ENCODE assay signal across 9 cellular contexts in genomic region chr15:69997701-69998273, GRCh38.
DNase-seq lines count a peak whose midpoint lies in the region; ATAC-seq, FAIRE-seq and TF ChIP-seq lines count a peak whose summit lies in the region.
"Had no signal": no experiment of that assay in that cellular context is flagged by ENCODE, and none has a peak within 500 bp of the region (broad histone marks: within the 10 kb centered on the region; RNA-seq: fewer than 3 reads in every experiment).

No MANE protein-coding gene starts in this region.

- H3K27ac ChIP-seq in Karpas-422 (ENCODE audit: low read length) (no peak overlapping the region), kidney (ENCODE audit: low read depth in 2 of 2, low read length in 2 of 2) (no peak overlapping the region), smooth muscle cell (ENCODE audit: low read depth) (no peak overlapping the region)

- H3K9me3 ChIP-seq in Karpas-422 (ENCODE audit: low read length) (peaks cover 9% of the 10 kb centered on the region), adipocyte (ENCODE audit: control insufficient read depth, low read length) (peaks cover 21% of the 10 kb centered on the region), kidney (ENCODE audit: control insufficient read depth in 1 of 2, low read length in 2 of 2) (peaks cover 0 to 4% of the 10 kb centered on the region in 2 donors), smooth muscle cell (replicated peaks; ENCODE audit: low read depth) (peaks cover under 1% of the 10 kb centered on the region)

- TF ChIP-seq CTCF in kidney (IDR thresholded peaks at IDR 0.05; ENCODE audit: borderline replicate concordance, extremely low read depth, insufficient read depth) (no peak), smooth muscle cell (IDR thresholded peaks at IDR 0.05; ENCODE audit: borderline replicate concordance, insufficient read depth, poor library complexity, severe bottlenecking) (no peak)

- H3K79me2 ChIP-seq in Karpas-422 (ENCODE audit: low read length) (no peaks in the 10 kb centered on the region), smooth muscle cell (ENCODE audit: low read depth) (no peaks in the 10 kb centered on the region)

- H3K4me1 ChIP-seq in Karpas-422 (ENCODE audit: low read length) (peaks cover 47% of the 10 kb centered on the region), adipocyte (ENCODE audit: control insufficient read depth, insufficient read depth, low read length) (peaks cover 7% of the 10 kb centered on the region), kidney (ENCODE audit: control insufficient read depth in 1 of 2, insufficient read depth in 1 of 2, low read depth in 1 of 2, low read length in 2 of 2) (peaks cover 0 to 3% of the 10 kb centered on the region in 2 donors), smooth muscle cell (ENCODE audit: low read depth) (no peaks in the 10 kb centered on the region)

- no peaks in the 10 kb centered on the region for H3K36me3 ChIP-seq in Karpas-422 (ENCODE audit: insufficient read depth, low read length)
- H3K36me3 ChIP-seq in adipocyte (ENCODE audit: control insufficient read depth, insufficient read depth, low read length, severe bottlenecking): no peaks in the 10 kb centered on the region
- H3K36me3 ChIP-seq in kidney (ENCODE audit: control insufficient read depth in 1 of 2, insufficient read depth in 2 of 2, low read length in 2 of 2): no peaks in the 10 kb centered on the region
- no peaks in the 10 kb centered on the region for H3K36me3 ChIP-seq in smooth muscle cell (ENCODE audit: low read depth)

- 84% methylated on average over 4 of the region's 4 CpGs for WGBS in smooth muscle cell (ENCODE audit: low lambda C conversion rate)

- no peak for FAIRE-seq in kidney (lab: Jason Lieb, UNC)

- H3K9ac ChIP-seq in Karpas-422 (ENCODE audit: low read length) (no peak overlapping the region), adipocyte (ENCODE audit: low read length) (no peak overlapping the region), kidney (ENCODE audit: low read length in 2 of 2) (no peak overlapping the region), smooth muscle cell (ENCODE audit: low read depth) (no peak overlapping the region)

- H3K4me3 ChIP-seq in Karpas-422 (ENCODE audit: low read length) (no peak overlapping the region), adipocyte (ENCODE audit: low read length) (no peak overlapping the region), kidney (ENCODE audit: low read length in 2 of 2) (no peak overlapping the region), smooth muscle cell (no peak overlapping the region)

- no peaks in the 10 kb centered on the region for H3F3A ChIP-seq in smooth muscle cell (ENCODE audit: low read depth)

- H3K4me2 ChIP-seq in Karpas-422 (ENCODE audit: low read depth, low read length, poor library complexity, severe bottlenecking): peak overlapping the region; percentile 20
- no peak overlapping the region for H3K4me2 ChIP-seq in smooth muscle cell

- H4K20me1 ChIP-seq in Karpas-422 (ENCODE audit: insufficient read depth, low read depth, low read length) (no peaks in the 10 kb centered on the region), smooth muscle cell (ENCODE audit: low read depth) (no peaks in the 10 kb centered on the region)

- intact Hi-C loops in kidney (cut with DNase I): no loop called here

- H3K9me2 ChIP-seq in Karpas-422 (replicated peaks; ENCODE audit: insufficient read depth, low read length): no peaks in the 10 kb centered on the region

- peak; percentile 81 for DNase-seq in Ammon's horn (ENCODE audit: low spot score)
- DNase-seq in Karpas-422: no peak
- DNase-seq in adipocyte (ENCODE audit: low read depth): peak; percentile 32
- DNase-seq in kidney: peak; percentile 95
- DNase-seq in smooth muscle cell (lab: John Stamatoyannopoulos, UW; ENCODE audit: unreplicated experiment): no peak
- DNase-seq in germinal center (ENCODE audit: low spot score): no peak
- no peak for DNase-seq in NCI-H128 (lab: John Stamatoyannopoulos, UW; ENCODE audit: unreplicated experiment)
- DNase-seq: GDM1 had no signal

- H2AFZ ChIP-seq in Karpas-422 (ENCODE audit: low read length): no peak overlapping the region
- no peak overlapping the region for H2AFZ ChIP-seq in smooth muscle cell (ENCODE audit: low read depth)

- ATAC-seq in GM21423 (IDR thresholded peaks at IDR 0.05; ENCODE audit: unreplicated experiment): no peak

- H3K27me3 ChIP-seq in Karpas-422 (ENCODE audit: low read length) (no peaks in the 10 kb centered on the region; the same call in 1 of the 2 replicates), adipocyte (replicated peaks; ENCODE audit: control insufficient read depth, insufficient read depth, low read length) (peaks cover 57% of the 10 kb centered on the region), smooth muscle cell (ENCODE audit: low read depth) (no peaks in the 10 kb centered on the region)

Comparison
In these comparisons a context has a peak if more than half of its experiments do, and no peak if none do; other contexts are left out.
1. DNase-seq: peak in Ammon's horn (single experiment), adipocyte (single experiment) and kidney (single experiment); none in Karpas-422 (single experiment), smooth muscle cell (single experiment), germinal center (single experiment) and NCI-H128 (single experiment).